In the genomic region with DNA sequence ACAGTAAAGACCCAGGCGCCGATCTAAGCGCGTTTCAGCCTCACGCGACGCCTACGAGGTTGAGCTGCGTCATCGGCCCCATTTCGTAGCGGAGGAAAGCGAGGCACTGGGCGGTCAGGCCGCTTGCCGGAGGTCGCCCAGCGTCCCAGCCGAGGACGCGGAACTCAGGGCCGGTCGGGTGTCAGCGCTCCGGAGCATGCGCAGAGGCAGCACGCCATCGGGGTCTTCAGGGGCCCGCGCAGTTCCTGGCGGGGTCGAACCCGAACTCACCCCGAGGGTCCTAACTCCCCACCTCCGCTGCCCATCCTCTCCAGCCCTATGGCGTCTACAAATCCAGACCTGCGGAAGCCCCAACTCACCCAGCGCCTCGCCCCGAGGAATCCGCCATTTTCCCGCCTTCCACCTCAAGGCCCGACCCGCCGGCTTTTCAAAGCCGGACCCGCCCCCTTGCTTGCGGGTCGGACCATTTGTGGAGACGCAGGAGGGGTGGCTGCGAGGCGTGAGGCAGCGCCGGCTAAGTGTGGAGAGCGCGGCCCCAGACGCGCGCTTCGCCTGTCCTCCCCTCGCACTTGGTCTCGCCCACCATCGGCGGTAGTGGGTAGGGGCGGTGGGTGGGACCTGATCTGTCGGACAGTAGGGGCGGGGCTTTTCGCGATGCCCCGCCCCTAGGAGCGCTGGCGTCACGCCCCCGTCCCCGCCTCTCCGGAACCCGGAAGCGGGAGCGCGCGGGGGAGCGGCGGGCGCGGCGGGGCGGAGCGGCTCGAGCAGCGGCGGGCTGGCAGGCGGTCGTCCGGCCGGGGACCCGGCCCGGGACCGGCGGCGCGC, we compare ENCODE assay signal across 1 cellular context.
TF ChIP-seq lines count a peak whose summit lies in the region.

A gene with protein sequence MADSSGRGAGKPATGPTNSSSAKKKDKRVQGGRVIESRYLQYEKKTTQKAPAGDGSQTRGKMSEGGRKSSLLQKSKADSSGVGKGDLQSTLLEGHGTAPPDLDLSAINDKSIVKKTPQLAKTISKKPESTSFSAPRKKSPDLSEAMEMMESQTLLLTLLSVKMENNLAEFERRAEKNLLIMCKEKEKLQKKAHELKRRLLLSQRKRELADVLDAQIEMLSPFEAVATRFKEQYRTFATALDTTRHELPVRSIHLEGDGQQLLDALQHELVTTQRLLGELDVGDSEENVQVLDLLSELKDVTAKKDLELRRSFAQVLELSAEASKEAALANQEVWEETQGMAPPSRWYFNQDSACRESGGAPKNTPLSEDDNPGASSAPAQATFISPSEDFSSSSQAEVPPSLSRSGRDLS (minus strand): TSS at position 418 of the 825 bp plus-strand sequence. CDS start 30 bp downstream, at position 388.
A gene with protein sequence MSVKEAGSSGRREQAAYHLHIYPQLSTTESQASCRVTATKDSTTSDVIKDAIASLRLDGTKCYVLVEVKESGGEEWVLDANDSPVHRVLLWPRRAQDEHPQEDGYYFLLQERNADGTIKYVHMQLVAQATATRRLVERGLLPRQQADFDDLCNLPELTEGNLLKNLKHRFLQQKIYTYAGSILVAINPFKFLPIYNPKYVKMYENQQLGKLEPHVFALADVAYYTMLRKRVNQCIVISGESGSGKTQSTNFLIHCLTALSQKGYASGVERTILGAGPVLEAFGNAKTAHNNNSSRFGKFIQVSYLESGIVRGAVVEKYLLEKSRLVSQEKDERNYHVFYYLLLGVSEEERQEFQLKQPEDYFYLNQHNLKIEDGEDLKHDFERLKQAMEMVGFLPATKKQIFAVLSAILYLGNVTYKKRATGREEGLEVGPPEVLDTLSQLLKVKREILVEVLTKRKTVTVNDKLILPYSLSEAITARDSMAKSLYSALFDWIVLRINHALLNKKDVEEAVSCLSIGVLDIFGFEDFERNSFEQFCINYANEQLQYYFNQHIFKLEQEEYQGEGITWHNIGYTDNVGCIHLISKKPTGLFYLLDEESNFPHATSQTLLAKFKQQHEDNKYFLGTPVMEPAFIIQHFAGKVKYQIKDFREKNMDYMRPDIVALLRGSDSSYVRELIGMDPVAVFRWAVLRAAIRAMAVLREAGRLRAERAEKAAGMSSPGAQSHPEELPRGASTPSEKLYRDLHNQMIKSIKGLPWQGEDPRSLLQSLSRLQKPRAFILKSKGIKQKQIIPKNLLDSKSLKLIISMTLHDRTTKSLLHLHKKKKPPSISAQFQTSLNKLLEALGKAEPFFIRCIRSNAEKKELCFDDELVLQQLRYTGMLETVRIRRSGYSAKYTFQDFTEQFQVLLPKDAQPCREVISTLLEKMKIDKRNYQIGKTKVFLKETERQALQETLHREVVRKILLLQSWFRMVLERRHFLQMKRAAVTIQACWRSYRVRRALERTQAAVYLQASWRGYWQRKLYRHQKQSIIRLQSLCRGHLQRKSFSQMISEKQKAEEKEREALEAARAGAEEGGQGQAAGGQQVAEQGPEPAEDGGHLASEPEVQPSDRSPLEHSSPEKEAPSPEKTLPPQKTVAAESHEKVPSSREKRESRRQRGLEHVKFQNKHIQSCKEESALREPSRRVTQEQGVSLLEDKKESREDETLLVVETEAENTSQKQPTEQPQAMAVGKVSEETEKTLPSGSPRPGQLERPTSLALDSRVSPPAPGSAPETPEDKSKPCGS (N-terminal part only) (plus strand): TSS at position 743 of the 825 bp plus-strand sequence. CDS start 25,941 bp downstream, outside the sequence.

TF ChIP-seq in GM12878, 131 proteins besides CTCF, POLR2A, EP300 and RAD21 (continues in another document):
- TF ChIP-seq RAD51 (IDR thresholded peaks at IDR 0.05) (no peak), ZNF24 (IDR thresholded peaks at IDR 0.05) (no peak), ESRRA (IDR thresholded peaks at IDR 0.05; ENCODE audit: low read length) (peak; percentile 60; the same call in 1 of the 2 replicates), EGR1 (IDR thresholded peaks at IDR 0.05; ENCODE audit: borderline replicate concordance in 1 of 2, low read depth in 2 of 2, low read length in 2 of 2) (no peak), BCL11A (IDR thresholded peaks at IDR 0.05; ENCODE audit: low read depth, low read length) (no peak), STAT3 (IDR thresholded peaks at IDR 0.05; ENCODE audit: low read depth, low read length) (no peak), RUNX3 (IDR thresholded peaks at IDR 0.05; ENCODE audit: low read length) (no peak), SMAD5 (IDR thresholded peaks at IDR 0.05; ENCODE audit: low read depth) (no peak), EED (IDR thresholded peaks at IDR 0.05; ENCODE audit: low read depth) (no peak), MXI1 (IDR thresholded peaks at IDR 0.05; ENCODE audit: low read depth, low read length) (peak; percentile 91), PAX8 (IDR thresholded peaks at IDR 0.05) (no peak), ZBED1 (IDR thresholded peaks at IDR 0.05; ENCODE audit: borderline replicate concordance) (no peak), SMARCA5 (IDR thresholded peaks at IDR 0.05) (peak; percentile 68; the same call in 1 of the 2 replicates), PML (IDR thresholded peaks at IDR 0.05; ENCODE audit: low read length) (no peak), PAX5 (IDR thresholded peaks at IDR 0.05; ENCODE audit: borderline replicate concordance, low read depth, low read length) (0 out of 2 replicates have a peak, but pooled peaks have one; percentile 52), ZNF274 (IDR thresholded peaks at IDR 0.05; ENCODE audit: insufficient read depth, insufficient read length) (no peak), TCF3 (IDR thresholded peaks at IDR 0.05; ENCODE audit: borderline replicate concordance, insufficient read depth, low read depth, low read length) (0 out of 2 replicates have a peak, but pooled peaks have one; percentile 23), RCOR1 (conservative IDR thresholded peaks at IDR 0.05; ENCODE audit: low read depth, low read length) (no peak), ZSCAN29 (IDR thresholded peaks at IDR 0.05) (no peak), WRNIP1 (IDR thresholded peaks at IDR 0.05; ENCODE audit: borderline replicate concordance, low read depth, low read length) (no peak), NR2C2 (IDR thresholded peaks at IDR 0.05; ENCODE audit: borderline replicate concordance, control insufficient read depth, insufficient read length, low read depth) (no peak), POLR2AphosphoS2 (IDR thresholded peaks at IDR 0.05; ENCODE audit: low read depth, low read length) (peak; percentile 76; the same call in 1 of the 2 replicates), NRF1 (conservative IDR thresholded peaks at IDR 0.05; ENCODE audit: low read depth, low read length) (peak; percentile 82)
- TF ChIP-seq, protein P1, sequence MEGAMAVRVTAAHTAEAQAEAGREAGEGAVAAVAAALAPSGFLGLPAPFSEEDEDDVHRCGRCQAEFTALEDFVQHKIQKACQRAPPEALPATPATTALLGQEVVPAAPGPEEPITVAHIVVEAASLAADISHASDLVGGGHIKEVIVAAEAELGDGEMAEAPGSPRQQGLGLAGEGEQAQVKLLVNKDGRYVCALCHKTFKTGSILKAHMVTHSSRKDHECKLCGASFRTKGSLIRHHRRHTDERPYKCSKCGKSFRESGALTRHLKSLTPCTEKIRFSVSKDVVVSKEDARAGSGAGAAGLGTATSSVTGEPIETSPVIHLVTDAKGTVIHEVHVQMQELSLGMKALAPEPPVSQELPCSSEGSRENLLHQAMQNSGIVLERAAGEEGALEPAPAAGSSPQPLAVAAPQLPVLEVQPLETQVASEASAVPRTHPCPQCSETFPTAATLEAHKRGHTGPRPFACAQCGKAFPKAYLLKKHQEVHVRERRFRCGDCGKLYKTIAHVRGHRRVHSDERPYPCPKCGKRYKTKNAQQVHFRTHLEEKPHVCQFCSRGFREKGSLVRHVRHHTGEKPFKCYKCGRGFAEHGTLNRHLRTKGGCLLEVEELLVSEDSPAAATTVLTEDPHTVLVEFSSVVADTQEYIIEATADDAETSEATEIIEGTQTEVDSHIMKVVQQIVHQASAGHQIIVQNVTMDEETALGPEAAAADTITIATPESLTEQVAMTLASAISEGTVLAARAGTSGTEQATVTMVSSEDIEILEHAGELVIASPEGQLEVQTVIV (IDR thresholded peaks at IDR 0.05; ENCODE audit: borderline replicate concordance, partially characterized antibody), result peak; percentile 90
- TF ChIP-seq, protein P2, sequence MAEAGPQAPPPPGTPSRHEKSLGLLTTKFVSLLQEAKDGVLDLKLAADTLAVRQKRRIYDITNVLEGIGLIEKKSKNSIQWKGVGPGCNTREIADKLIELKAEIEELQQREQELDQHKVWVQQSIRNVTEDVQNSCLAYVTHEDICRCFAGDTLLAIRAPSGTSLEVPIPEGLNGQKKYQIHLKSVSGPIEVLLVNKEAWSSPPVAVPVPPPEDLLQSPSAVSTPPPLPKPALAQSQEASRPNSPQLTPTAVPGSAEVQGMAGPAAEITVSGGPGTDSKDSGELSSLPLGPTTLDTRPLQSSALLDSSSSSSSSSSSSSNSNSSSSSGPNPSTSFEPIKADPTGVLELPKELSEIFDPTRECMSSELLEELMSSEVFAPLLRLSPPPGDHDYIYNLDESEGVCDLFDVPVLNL (IDR thresholded peaks at IDR 0.05; ENCODE audit: low read depth, low read length), result peak; percentile 97
- TF ChIP-seq, protein P3, sequence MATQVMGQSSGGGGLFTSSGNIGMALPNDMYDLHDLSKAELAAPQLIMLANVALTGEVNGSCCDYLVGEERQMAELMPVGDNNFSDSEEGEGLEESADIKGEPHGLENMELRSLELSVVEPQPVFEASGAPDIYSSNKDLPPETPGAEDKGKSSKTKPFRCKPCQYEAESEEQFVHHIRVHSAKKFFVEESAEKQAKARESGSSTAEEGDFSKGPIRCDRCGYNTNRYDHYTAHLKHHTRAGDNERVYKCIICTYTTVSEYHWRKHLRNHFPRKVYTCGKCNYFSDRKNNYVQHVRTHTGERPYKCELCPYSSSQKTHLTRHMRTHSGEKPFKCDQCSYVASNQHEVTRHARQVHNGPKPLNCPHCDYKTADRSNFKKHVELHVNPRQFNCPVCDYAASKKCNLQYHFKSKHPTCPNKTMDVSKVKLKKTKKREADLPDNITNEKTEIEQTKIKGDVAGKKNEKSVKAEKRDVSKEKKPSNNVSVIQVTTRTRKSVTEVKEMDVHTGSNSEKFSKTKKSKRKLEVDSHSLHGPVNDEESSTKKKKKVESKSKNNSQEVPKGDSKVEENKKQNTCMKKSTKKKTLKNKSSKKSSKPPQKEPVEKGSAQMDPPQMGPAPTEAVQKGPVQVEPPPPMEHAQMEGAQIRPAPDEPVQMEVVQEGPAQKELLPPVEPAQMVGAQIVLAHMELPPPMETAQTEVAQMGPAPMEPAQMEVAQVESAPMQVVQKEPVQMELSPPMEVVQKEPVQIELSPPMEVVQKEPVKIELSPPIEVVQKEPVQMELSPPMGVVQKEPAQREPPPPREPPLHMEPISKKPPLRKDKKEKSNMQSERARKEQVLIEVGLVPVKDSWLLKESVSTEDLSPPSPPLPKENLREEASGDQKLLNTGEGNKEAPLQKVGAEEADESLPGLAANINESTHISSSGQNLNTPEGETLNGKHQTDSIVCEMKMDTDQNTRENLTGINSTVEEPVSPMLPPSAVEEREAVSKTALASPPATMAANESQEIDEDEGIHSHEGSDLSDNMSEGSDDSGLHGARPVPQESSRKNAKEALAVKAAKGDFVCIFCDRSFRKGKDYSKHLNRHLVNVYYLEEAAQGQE (IDR thresholded peaks at IDR 0.05; ENCODE audit: low read depth, low read length), result no peak
- TF ChIP-seq, protein P4, sequence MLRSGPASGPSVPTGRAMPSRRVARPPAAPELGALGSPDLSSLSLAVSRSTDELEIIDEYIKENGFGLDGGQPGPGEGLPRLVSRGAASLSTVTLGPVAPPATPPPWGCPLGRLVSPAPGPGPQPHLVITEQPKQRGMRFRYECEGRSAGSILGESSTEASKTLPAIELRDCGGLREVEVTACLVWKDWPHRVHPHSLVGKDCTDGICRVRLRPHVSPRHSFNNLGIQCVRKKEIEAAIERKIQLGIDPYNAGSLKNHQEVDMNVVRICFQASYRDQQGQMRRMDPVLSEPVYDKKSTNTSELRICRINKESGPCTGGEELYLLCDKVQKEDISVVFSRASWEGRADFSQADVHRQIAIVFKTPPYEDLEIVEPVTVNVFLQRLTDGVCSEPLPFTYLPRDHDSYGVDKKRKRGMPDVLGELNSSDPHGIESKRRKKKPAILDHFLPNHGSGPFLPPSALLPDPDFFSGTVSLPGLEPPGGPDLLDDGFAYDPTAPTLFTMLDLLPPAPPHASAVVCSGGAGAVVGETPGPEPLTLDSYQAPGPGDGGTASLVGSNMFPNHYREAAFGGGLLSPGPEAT (IDR thresholded peaks at IDR 0.05; ENCODE audit: low read depth), result peak; percentile 95
- TF ChIP-seq, protein P5, sequence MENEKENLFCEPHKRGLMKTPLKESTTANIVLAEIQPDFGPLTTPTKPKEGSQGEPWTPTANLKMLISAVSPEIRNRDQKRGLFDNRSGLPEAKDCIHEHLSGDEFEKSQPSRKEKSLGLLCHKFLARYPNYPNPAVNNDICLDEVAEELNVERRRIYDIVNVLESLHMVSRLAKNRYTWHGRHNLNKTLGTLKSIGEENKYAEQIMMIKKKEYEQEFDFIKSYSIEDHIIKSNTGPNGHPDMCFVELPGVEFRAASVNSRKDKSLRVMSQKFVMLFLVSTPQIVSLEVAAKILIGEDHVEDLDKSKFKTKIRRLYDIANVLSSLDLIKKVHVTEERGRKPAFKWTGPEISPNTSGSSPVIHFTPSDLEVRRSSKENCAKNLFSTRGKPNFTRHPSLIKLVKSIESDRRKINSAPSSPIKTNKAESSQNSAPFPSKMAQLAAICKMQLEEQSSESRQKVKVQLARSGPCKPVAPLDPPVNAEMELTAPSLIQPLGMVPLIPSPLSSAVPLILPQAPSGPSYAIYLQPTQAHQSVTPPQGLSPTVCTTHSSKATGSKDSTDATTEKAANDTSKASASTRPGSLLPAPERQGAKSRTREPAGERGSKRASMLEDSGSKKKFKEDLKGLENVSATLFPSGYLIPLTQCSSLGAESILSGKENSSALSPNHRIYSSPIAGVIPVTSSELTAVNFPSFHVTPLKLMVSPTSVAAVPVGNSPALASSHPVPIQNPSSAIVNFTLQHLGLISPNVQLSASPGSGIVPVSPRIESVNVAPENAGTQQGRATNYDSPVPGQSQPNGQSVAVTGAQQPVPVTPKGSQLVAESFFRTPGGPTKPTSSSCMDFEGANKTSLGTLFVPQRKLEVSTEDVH (IDR thresholded peaks at IDR 0.05; ENCODE audit: low read depth, partially characterized antibody), result peak; percentile 95
- TF ChIP-seq, protein P6, sequence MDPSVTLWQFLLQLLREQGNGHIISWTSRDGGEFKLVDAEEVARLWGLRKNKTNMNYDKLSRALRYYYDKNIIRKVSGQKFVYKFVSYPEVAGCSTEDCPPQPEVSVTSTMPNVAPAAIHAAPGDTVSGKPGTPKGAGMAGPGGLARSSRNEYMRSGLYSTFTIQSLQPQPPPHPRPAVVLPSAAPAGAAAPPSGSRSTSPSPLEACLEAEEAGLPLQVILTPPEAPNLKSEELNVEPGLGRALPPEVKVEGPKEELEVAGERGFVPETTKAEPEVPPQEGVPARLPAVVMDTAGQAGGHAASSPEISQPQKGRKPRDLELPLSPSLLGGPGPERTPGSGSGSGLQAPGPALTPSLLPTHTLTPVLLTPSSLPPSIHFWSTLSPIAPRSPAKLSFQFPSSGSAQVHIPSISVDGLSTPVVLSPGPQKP (IDR thresholded peaks at IDR 0.05; ENCODE audit: low read depth, low read length), result peak; percentile 70; the same call in 1 of the 2 replicates
